In genomic region chr12:122190842-122191668, GRCh38 we compare ENCODE assay signal across 8 cellular contexts. TPM values are rescaled to one million over a fixed set of nuclear protein-coding genes. Genes with fewer than 3 reads are reported as not detected.
DNase-seq lines count a peak whose midpoint lies in the region; ATAC-seq, FAIRE-seq and TF ChIP-seq lines count a peak whose summit lies in the region.

No MANE protein-coding gene starts in this region.

- H3K27me3 Mint-ChIP-seq in activated CD4-positive, alpha-beta memory T cell treated with anti-CD3 and anti-CD28 coated beads, Interleukin-2, amount 10 ng/mL, durations not matched to agents 7 days and 5 days, result peaks cover 18% of the 10 kb centered on the region
- H3K27me3 Mint-ChIP-seq in natural killer cell (ENCODE audit: low read depth in 2 of 2), result no peaks in the 10 kb centered on the region

- H3K4me2 ChIP-seq in endothelial cell of umbilical vein (ENCODE audit: insufficient read depth, low read length), result no peak overlapping the region

- no peak overlapping the region for H3K27ac Mint-ChIP-seq in activated CD4-positive, alpha-beta memory T cell treated with anti-CD3 and anti-CD28 coated beads, Interleukin-2, amount 10 ng/mL, durations not matched to agents 7 days and 5 days
- no peak overlapping the region for H3K27ac Mint-ChIP-seq in natural killer cell

- TF ChIP-seq CTCF in endothelial cell of umbilical vein (IDR thresholded peaks at IDR 0.05; ENCODE audit: extremely low read depth in 1 of 2, insufficient read depth in 1 of 2, low read depth in 1 of 2, low read length in 2 of 2) (peak; percentile 78 to 86), natural killer cell (IDR thresholded peaks at IDR 0.05) (peak; percentile 77), thoracic aorta (IDR thresholded peaks at IDR 0.05) (peak; percentile 34)

- no peaks in the 10 kb centered on the region for H3K9me1 ChIP-seq in endothelial cell of umbilical vein (replicated peaks; ENCODE audit: control insufficient read depth, extremely low read depth, insufficient read depth, low read length)

- H4K20me1 ChIP-seq in endothelial cell of umbilical vein (replicated peaks; ENCODE audit: control insufficient read depth, extremely low read depth, insufficient read depth, low read length), result no peaks in the 10 kb centered on the region

- H3K4me1 ChIP-seq in endothelial cell of umbilical vein (ENCODE audit: control insufficient read depth, extremely low read depth, insufficient read depth, low read length) (no peaks in the 10 kb centered on the region), thoracic aorta (ENCODE audit: control insufficient read depth in 1 of 2, low read depth in 2 of 2) (no peaks in the 10 kb centered on the region)

- no peak overlapping the region for H3K9ac ChIP-seq in endothelial cell of umbilical vein (replicated peaks; ENCODE audit: extremely low read depth, insufficient read depth, low read length)

- intact Hi-C loops in endothelial cell of umbilical vein (cut with micrococcal nuclease), result loop anchor here (1.0 kb wide), 3 partner anchors 31 to 137 kb away; no protein-coding TSS in a partner anchor
- intact Hi-C loops in natural killer cell (cut with micrococcal nuclease), result loop anchor here (1.0 kb wide), 2 partner anchors 60 to 137 kb away; no protein-coding TSS in a partner anchor

- CTCF ChIA-PET in activated CD4-positive, alpha-beta memory T cell treated with anti-CD3 and anti-CD28 coated beads, Interleukin-2, amount 10 ng/mL, durations not matched to agents 7 days and 5 days (lab: Charles Lee), result interaction anchor here (0.6 to 1.9 kb wide), 11 partner anchors 8 to 139 kb away, joined by 3 to 9 read pairs (median 4); partner anchors contain the start of gene LRRC43
- CTCF ChIA-PET in endothelial cell of umbilical vein (lab: Charles Lee), result interaction anchor here (0.6 to 6.1 kb wide), 36 partner anchors 8 to 274 kb away, joined by 3 to 115 read pairs (median 4); partner anchors contain the start of genes CFAP251 and LRRC43

- H2AFZ ChIP-seq in endothelial cell of umbilical vein (ENCODE audit: low read depth, low read length), result no peak overlapping the region

- no TSS peak for BruUV-seq in endothelial cell of umbilical vein (replicated peaks; lab: Mats Ljungman, UMichigan)

- TF ChIP-seq POLR2A in endothelial cell of umbilical vein (IDR thresholded peaks at IDR 0.05; ENCODE audit: low read depth, low read length), result no peak

- no peak overlapping the region for H3K4me3 Mint-ChIP-seq in activated CD4-positive, alpha-beta memory T cell treated with anti-CD3 and anti-CD28 coated beads, Interleukin-2, amount 10 ng/mL, durations not matched to agents 7 days and 5 days
- no peak overlapping the region for H3K4me3 Mint-ChIP-seq in natural killer cell

- H3K79me2 ChIP-seq in endothelial cell of umbilical vein (ENCODE audit: control insufficient read depth, insufficient read depth, low read length), result no peaks in the 10 kb centered on the region

- peaks cover 4% of the 10 kb centered on the region for H3K9me3 Mint-ChIP-seq in activated CD4-positive, alpha-beta memory T cell treated with anti-CD3 and anti-CD28 coated beads, Interleukin-2, amount 10 ng/mL, durations not matched to agents 7 days and 5 days
- no peaks in the 10 kb centered on the region for H3K9me3 Mint-ChIP-seq in natural killer cell

- ATAC-seq in natural killer cell (peak; percentile 90 to 99 (median 95)), thoracic aorta (ENCODE audit: insufficient number of reproducible peaks, low FRiP score, low read depth) (no peak), GM21737 (IDR thresholded peaks at IDR 0.05; ENCODE audit: unreplicated experiment) (no peak)

- H3K27me3 ChIP-seq in endothelial cell of umbilical vein (ENCODE audit: control insufficient read depth in 2 of 2, insufficient read depth in 2 of 2, low read length in 2 of 2) (no peaks in the 10 kb centered on the region), thoracic aorta (replicated peaks; ENCODE audit: insufficient read depth) (no peaks in the 10 kb centered on the region)

- H3K4me3 ChIP-seq in endothelial cell of umbilical vein (replicated peaks in 1 of 3; ENCODE audit: insufficient read depth in 1 of 3, low read depth in 1 of 3, low read length in 3 of 3), result no peak overlapping the region
- no peak overlapping the region for H3K4me3 ChIP-seq in thoracic aorta

- no peaks in the 10 kb centered on the region for H3K36me3 ChIP-seq in endothelial cell of umbilical vein (ENCODE audit: control insufficient read depth in 2 of 2, extremely low read depth in 1 of 2, insufficient read depth in 2 of 2, low read length in 2 of 2)
- no peaks in the 10 kb centered on the region for H3K36me3 ChIP-seq in thoracic aorta

- H3K4me1 Mint-ChIP-seq in activated CD4-positive, alpha-beta memory T cell treated with anti-CD3 and anti-CD28 coated beads, Interleukin-2, amount 10 ng/mL, durations not matched to agents 7 days and 5 days, result peaks cover 2% of the 10 kb centered on the region
- H3K4me1 Mint-ChIP-seq in natural killer cell, result peaks cover 5 to 8% of the 10 kb centered on the region in 2 donors

- dilution Hi-C loops in endothelial cell of umbilical vein (cut with MboI; ENCODE audit: extremely low pct_ligation_motif_present, low sequenced_read_pairs), result no loop called here

- H3K9me3 ChIP-seq in endothelial cell of umbilical vein (replicated peaks; ENCODE audit: control insufficient read depth, insufficient read depth, low read length), result no peaks in the 10 kb centered on the region
- H3K9me3 ChIP-seq in thoracic aorta, result no peaks in the 10 kb centered on the region

- H3K36me3 Mint-ChIP-seq in activated CD4-positive, alpha-beta memory T cell treated with anti-CD3 and anti-CD28 coated beads, Interleukin-2, amount 10 ng/mL, durations not matched to agents 7 days and 5 days (ENCODE audit: low read depth), result peaks cover 6% of the 10 kb centered on the region
- H3K36me3 Mint-ChIP-seq in natural killer cell, result no peaks in the 10 kb centered on the region

- POLR2A ChIA-PET in activated CD4-positive, alpha-beta memory T cell treated with anti-CD3 and anti-CD28 coated beads, Interleukin-2, amount 10 ng/mL, durations not matched to agents 7 days and 5 days (lab: Charles Lee), result interaction anchor here (0.7 to 0.9 kb wide), 2 partner anchors 19 to 32 kb away, joined by 3 read pairs; no protein-coding TSS in a partner anchor
- POLR2A ChIA-PET in endothelial cell of umbilical vein (lab: Charles Lee), result no interaction called here

- FAIRE-seq in endothelial cell of umbilical vein (lab: Jason Lieb, UNC), result peak; percentile 88

- DNase-seq in AML-193 (lab: John Stamatoyannopoulos, UW), result peak; percentile 24 to 46
- DNase-seq in GM19238 (ENCODE audit: insufficient read length, low spot score), result peak; percentile 77
- DNase-seq in NCI-H526 treated with DMSO at 0.1 percent for 48 hours (lab: John Stamatoyannopoulos, UW), result peak; percentile 19
- peak; percentile 75 for DNase-seq in activated CD4-positive, alpha-beta memory T cell treated with anti-CD3 and anti-CD28 coated beads, Interleukin-2, amount 10 ng/mL, durations not matched to agents 7 days and 5 days
- DNase-seq in endothelial cell of umbilical vein (ENCODE audit: low read depth, low spot score), result peak; percentile 75
- DNase-seq in natural killer cell, result peak; percentile 68
- no peak for DNase-seq in thoracic aorta (ENCODE audit: low spot score)

- H3K27ac ChIP-seq in endothelial cell of umbilical vein (ENCODE audit: insufficient read depth, low read depth, low read length) (no peak overlapping the region), thoracic aorta (no peak overlapping the region)

RNA-seq across cellular contexts. Expression of gene LRRC43, which starts 8.1 kb away (rescaled TPM):
- under 1 TPM in 1 of 2 experiments, not detected in 1; 0.38 TPM for total RNA-seq in activated CD4-positive, alpha-beta memory T cell treated with anti-CD3 and anti-CD28 coated beads, Interleukin-2, amount 10 ng/mL, durations not matched to agents 7 days and 5 days
- total RNA-seq in endothelial cell of umbilical vein, result 3.4 and 5.4 TPM in 2 replicates
- 2.2 and 3.1 TPM in 2 replicates for polyA plus RNA-seq in endothelial cell of umbilical vein
- 1.9 and 2.3 TPM in 2 replicates for polyA plus RNA-seq in endothelial cell of umbilical vein (2011; cell fraction: cytosol; rRNA removed)
- polyA plus RNA-seq in endothelial cell of umbilical vein (2011; cell fraction: nucleus; rRNA removed), result 6.7 and 7.0 TPM in 2 replicates
- polyA plus RNA-seq in endothelial cell of umbilical vein (2012), result 1.6 and 3.1 TPM in 2 replicates
- polyA minus RNA-seq in endothelial cell of umbilical vein, result 1.9 and 2.0 TPM in 2 replicates
- not detected for polyA minus RNA-seq in endothelial cell of umbilical vein (2011; cell fraction: cytosol; rRNA and poly(A)+ RNA removed)
- polyA minus RNA-seq in endothelial cell of umbilical vein (2011; cell fraction: nucleus; rRNA and poly(A)+ RNA removed), result 2.3 and 3.7 TPM in 2 replicates
- 10 to 100 TPM in 1 of 3 donors, 1 to 10 TPM in 2; 5.0 to 18.5 (median 8.5) TPM for total RNA-seq in natural killer cell
- total RNA-seq in thoracic aorta, result not detected

RNA-seq across cellular contexts. Expression of gene B3GNT4, which starts 12.5 kb away (rescaled TPM):
- 1 to 10 TPM; 2.6 to 2.8 TPM for total RNA-seq in activated CD4-positive, alpha-beta memory T cell treated with anti-CD3 and anti-CD28 coated beads, Interleukin-2, amount 10 ng/mL, durations not matched to agents 7 days and 5 days
- total RNA-seq in endothelial cell of umbilical vein, result 0.23 and 0.31 TPM in 2 replicates
- 0.11 and 0.13 TPM in 2 replicates for polyA plus RNA-seq in endothelial cell of umbilical vein
- 0.06 and 0.08 TPM in 2 replicates for polyA plus RNA-seq in endothelial cell of umbilical vein (2011; cell fraction: cytosol; rRNA removed)
- 0.22 and 0.36 TPM in 2 replicates for polyA plus RNA-seq in endothelial cell of umbilical vein (2011; cell fraction: nucleus; rRNA removed)
- polyA plus RNA-seq in endothelial cell of umbilical vein (2012), result 0.80 and 0.97 TPM in 2 replicates
- 0.15 TPM in 1 of 2 replicates, not detected in the other for polyA minus RNA-seq in endothelial cell of umbilical vein
- not detected for polyA minus RNA-seq in endothelial cell of umbilical vein (2011; cell fraction: cytosol; rRNA and poly(A)+ RNA removed)
- 0.24 TPM in 1 of 2 replicates, not detected in the other for polyA minus RNA-seq in endothelial cell of umbilical vein (2011; cell fraction: nucleus; rRNA and poly(A)+ RNA removed)
- under 1 TPM; 0.25 to 0.68 (median 0.34) TPM for total RNA-seq in natural killer cell
- 1 to 10 TPM in 1 of 2 donors, not detected in 1; 2.4 TPM for total RNA-seq in thoracic aorta

RNA-seq across cellular contexts. Expression of gene IL31, which starts 17.0 kb away (rescaled TPM):
- total RNA-seq in activated CD4-positive, alpha-beta memory T cell treated with anti-CD3 and anti-CD28 coated beads, Interleukin-2, amount 10 ng/mL, durations not matched to agents 7 days and 5 days, result not detected
- total RNA-seq in endothelial cell of umbilical vein, result not detected in 2 replicates
- not detected in 2 replicates for polyA plus RNA-seq in endothelial cell of umbilical vein
- polyA plus RNA-seq in endothelial cell of umbilical vein (2011; cell fraction: cytosol; rRNA removed), result not detected in 2 replicates
- not detected in 2 replicates for polyA plus RNA-seq in endothelial cell of umbilical vein (2011; cell fraction: nucleus; rRNA removed)
- polyA plus RNA-seq in endothelial cell of umbilical vein (2012), result not detected in 2 replicates
- polyA minus RNA-seq in endothelial cell of umbilical vein, result not detected in 2 replicates
- polyA minus RNA-seq in endothelial cell of umbilical vein (2011; cell fraction: cytosol; rRNA and poly(A)+ RNA removed), result not detected
- polyA minus RNA-seq in endothelial cell of umbilical vein (2011; cell fraction: nucleus; rRNA and poly(A)+ RNA removed), result not detected in 2 replicates
- not detected for total RNA-seq in natural killer cell
- not detected for total RNA-seq in thoracic aorta

RNA-seq across cellular contexts. Expression of gene DIABLO, which starts 34.8 kb away (rescaled TPM):
- 10 to 100 TPM; 40.8 to 41.7 TPM for total RNA-seq in activated CD4-positive, alpha-beta memory T cell treated with anti-CD3 and anti-CD28 coated beads, Interleukin-2, amount 10 ng/mL, durations not matched to agents 7 days and 5 days
- total RNA-seq in endothelial cell of umbilical vein, result 48.4 and 49.9 TPM in 2 replicates
- polyA plus RNA-seq in endothelial cell of umbilical vein, result 52.5 and 55.4 TPM in 2 replicates
- 61.4 and 63.7 TPM in 2 replicates for polyA plus RNA-seq in endothelial cell of umbilical vein (2011; cell fraction: cytosol; rRNA removed)
- 46.9 and 53.6 TPM in 2 replicates for polyA plus RNA-seq in endothelial cell of umbilical vein (2011; cell fraction: nucleus; rRNA removed)
- 61.5 and 66.8 TPM in 2 replicates for polyA plus RNA-seq in endothelial cell of umbilical vein (2012)
- polyA minus RNA-seq in endothelial cell of umbilical vein, result 38.9 and 42.3 TPM in 2 replicates
- polyA minus RNA-seq in endothelial cell of umbilical vein (2011; cell fraction: cytosol; rRNA and poly(A)+ RNA removed), result 17.0 TPM
- 29.7 and 35.5 TPM in 2 replicates for polyA minus RNA-seq in endothelial cell of umbilical vein (2011; cell fraction: nucleus; rRNA and poly(A)+ RNA removed)
- 100 to 1,000 TPM in 2 of 3 donors, 10 to 100 TPM in 1; 84.8 to 102 (median 101) TPM for total RNA-seq in natural killer cell
- 10 to 100 TPM; 34.7 to 48.8 TPM for total RNA-seq in thoracic aorta

Comparison
In these comparisons a context has a peak if more than half of its experiments do, and no peak if none do; other contexts are left out.
1. ATAC-seq: peak in natural killer cell (3 of 3); none in thoracic aorta (single experiment) and GM21737 (single experiment).
2. Peak in every context shown above with its lines, with median percentiles within 50 percentile points of each other: CTCF ChIP-seq.